In the genomic region with DNA sequence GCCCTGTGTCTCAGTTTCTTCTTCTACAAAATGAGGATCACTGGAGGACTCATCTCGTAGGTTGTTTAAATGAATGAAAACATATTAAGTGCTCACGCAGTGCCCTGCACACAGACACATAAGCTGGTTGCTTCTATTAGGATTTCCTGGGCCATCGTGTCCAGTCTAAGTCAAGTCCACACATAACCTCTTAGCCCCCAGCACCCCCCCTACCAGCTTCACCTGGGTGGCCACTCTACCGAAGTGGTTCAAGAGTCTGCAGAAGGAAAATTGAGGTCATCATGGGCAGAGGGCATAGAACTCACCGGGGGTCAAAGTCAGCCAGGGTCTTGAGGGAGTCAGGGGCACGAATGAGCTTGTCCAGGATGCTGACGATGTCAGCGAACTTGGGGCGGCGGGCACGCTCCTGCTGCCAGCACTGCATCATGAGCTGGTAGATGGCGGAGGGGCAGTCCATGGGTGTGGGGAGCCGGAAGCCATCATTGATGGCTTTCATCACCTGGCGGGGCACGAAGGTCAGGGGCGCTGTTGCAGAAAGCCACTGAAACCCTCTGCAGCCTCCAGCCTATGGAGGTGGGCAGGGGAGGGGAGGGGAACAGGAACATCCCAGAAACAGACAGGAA, we compare ENCODE assay signal across 26 cellular contexts. TPM values are rescaled to one million over a fixed set of nuclear protein-coding genes. Genes with fewer than 3 reads are reported as not detected.
DNase-seq lines count a peak whose midpoint lies in the region; ATAC-seq and TF ChIP-seq lines count a peak whose summit lies in the region.
"Had no signal": no experiment of that assay in that cellular context is flagged by ENCODE, and none has a peak within 500 bp of the region (broad histone marks: within the 10 kb centered on the region; RNA-seq: fewer than 3 reads in every experiment).

No MANE protein-coding gene starts in this region.

- peak overlapping the region; percentile 14; the same call in 1 of the 2 replicates for H3K27ac Mint-ChIP-seq in HFFc6
- peak overlapping the region; percentile 52 for H3K27ac Mint-ChIP-seq in endothelial cell (ENCODE audit: unreplicated experiment)
- H3K27ac Mint-ChIP-seq in type B pancreatic cell, result peak overlapping the region; percentile 53
- H3K27ac Mint-ChIP-seq: CD14-positive monocyte had no signal

- H3K9me3 ChIP-seq in heart left ventricle, result no peaks in the 10 kb centered on the region
- H3K9me3 ChIP-seq: BE2C, MG63, SK-N-SH had no signal

- no peak overlapping the region for H3K4me3 ChIP-seq in heart left ventricle
- H3K4me3 ChIP-seq: MG63, PC-9 had no signal

- H3K36me3 Mint-ChIP-seq in HFFc6 (ENCODE audit: low read depth), result peaks cover 46% of the 10 kb centered on the region; the same call in 1 of the 2 replicates
- peaks cover 45% of the 10 kb centered on the region for H3K36me3 Mint-ChIP-seq in endothelial cell (ENCODE audit: low read depth, unreplicated experiment)
- peaks cover 19% of the 10 kb centered on the region for H3K36me3 Mint-ChIP-seq in type B pancreatic cell
- H3K36me3 Mint-ChIP-seq: CD14-positive monocyte had no signal

- H3K9me3 Mint-ChIP-seq in HFFc6, result no peaks in the 10 kb centered on the region
- H3K9me3 Mint-ChIP-seq in endothelial cell (ENCODE audit: unreplicated experiment), result no peaks in the 10 kb centered on the region
- H3K9me3 Mint-ChIP-seq in type B pancreatic cell, result no peaks in the 10 kb centered on the region
- H3K9me3 Mint-ChIP-seq: H9 had no signal

- no peak for TF ChIP-seq POLR2A in heart left ventricle (IDR thresholded peaks at IDR 0.05)

- DNase-seq in Right ventricle myocardium inferior (ENCODE audit: missing footprints) (peak; percentile 55), heart left ventricle (no peak), HFFc6 (no peak), endothelial cell (ENCODE audit: low spot score) (no peak), type B pancreatic cell (ENCODE audit: extremely low spot score, unreplicated experiment) (no peak), H4 (ENCODE audit: low spot score) (no peak)
- DNase-seq: 8988T, ACHN, BE2C, DMS153, DND-41, H9, IMR-90, KG1, MG63, NCI-H1105 treated with DMSO at 0.1 percent for 48 hours, NCI-H146, NCI-H1930, NCI-H446, NCI-H526, NCI-H82, PC-9, RPMI8226, SK-N-SH had no signal

- WGBS in heart left ventricle, 4 donors, result 91 to 96% (median 93%) methylated on average over 11 to 16 of the region's 16 CpGs

- no peak for TF ChIP-seq CTCF in heart left ventricle (IDR thresholded peaks at IDR 0.05)
- TF ChIP-seq CTCF in HFFc6 (IDR thresholded peaks at IDR 0.05), result no peak
- no peak for TF ChIP-seq CTCF in endothelial cell (IDR thresholded peaks at IDR 0.05; ENCODE audit: unreplicated experiment)
- no peak for TF ChIP-seq CTCF in type B pancreatic cell (conservative IDR thresholded peaks at IDR 0.05)

- H3K4me3 Mint-ChIP-seq in HFFc6, result no peak overlapping the region
- peak overlapping the region; percentile 67 for H3K4me3 Mint-ChIP-seq in endothelial cell (ENCODE audit: unreplicated experiment)
- no peak overlapping the region for H3K4me3 Mint-ChIP-seq in type B pancreatic cell
- H3K4me3 Mint-ChIP-seq: CD14-positive monocyte, H9 had no signal

- peaks cover 0 to 96% (median 85%) of the 10 kb centered on the region in 9 donors for H3K36me3 ChIP-seq in heart left ventricle
- H3K36me3 ChIP-seq: BE2C had no signal

- peaks cover 0 to 51% (median 13%) of the 10 kb centered on the region in 12 donors for H3K4me1 ChIP-seq in heart left ventricle
- H3K4me1 ChIP-seq: BE2C had no signal

- H3K27me3 Mint-ChIP-seq in HFFc6 (ENCODE audit: insufficient read depth) (peaks cover 5% of the 10 kb centered on the region), endothelial cell (ENCODE audit: unreplicated experiment) (peaks cover 5% of the 10 kb centered on the region), type B pancreatic cell (no peaks in the 10 kb centered on the region)

- ATAC-seq in Right ventricle myocardium inferior (no peak), heart left ventricle (no peak), GM19023 (IDR thresholded peaks at IDR 0.05; ENCODE audit: unreplicated experiment) (no peak)

- peaks cover 6% of the 10 kb centered on the region; the same call in 1 of the 2 replicates for H3K4me1 Mint-ChIP-seq in HFFc6 (ENCODE audit: low read depth)
- H3K4me1 Mint-ChIP-seq in endothelial cell (ENCODE audit: unreplicated experiment), result peaks cover 17% of the 10 kb centered on the region
- H3K4me1 Mint-ChIP-seq in type B pancreatic cell (ENCODE audit: unreplicated experiment), result no peaks in the 10 kb centered on the region
- H3K4me1 Mint-ChIP-seq: CD14-positive monocyte, H9 had no signal

- peak overlapping the region in 1 of 12 donors; percentile 31 for H3K27ac ChIP-seq in heart left ventricle
- H3K27ac ChIP-seq: PC-9 had no signal

- intact Hi-C loops in Right ventricle myocardium inferior (cut with DNase I) (loop anchor here (1.0 to 5.0 kb wide), 2 partner anchors 14 to 38 kb away; no protein-coding TSS in a partner anchor), heart left ventricle (cut with DNase I) (loop anchor here in 2 of 10 donors (2.0 to 5.0 kb wide), 2 partner anchors 25 to 38 kb away; no protein-coding TSS in a partner anchor)

- H3K27me3 ChIP-seq in heart left ventricle, result no peaks in the 10 kb centered on the region
- H3K27me3 ChIP-seq: BE2C, MG63 had no signal

RNA-seq across cellular contexts. Expression of a gene that starts 25.8 kb away (rescaled TPM):
- total RNA-seq in Right ventricle myocardium inferior (7.3 TPM), heart left ventricle (10 to 100 TPM in 8 of 9 donors, 1 to 10 TPM in 1; 7.6 to 34.7 (median 14.8) TPM), endothelial cell (ENCODE audit: unreplicated experiment) (109 TPM), type B pancreatic cell (ENCODE audit: low replicate concordance) (40.3 and 77.9 TPM in 2 replicates)
- polyA plus RNA-seq in heart left ventricle, result 10 to 100 TPM in 1 of 2 donors, 1 to 10 TPM in 1; 5.6 to 14.0 TPM
- 100 to 1,000 TPM in 1 of 6 experiments, 10 to 100 TPM in 5; 77.3 to 106 (median 81.2) TPM for total RNA-seq in HFFc6 (2021; fragmentation: NEBNext Ultra II Directional; extraction: Animal tissue kit (Norgen Biotek cat#: 25700))
- total RNA-seq in H4 (2014; rRNA removed; shearing (Covaris generic)), result 10.1 and 14.2 TPM in 2 replicates
- polyA plus RNA-seq: CD14-positive monocyte had no signal

RNA-seq across cellular contexts. Expression of a gene that starts 56.6 kb away (rescaled TPM):
- total RNA-seq in Right ventricle myocardium inferior, result 5.9 TPM
- total RNA-seq in heart left ventricle, result 10 to 100 TPM in 1 of 9 donors, 1 to 10 TPM in 8; 1.2 to 17.8 (median 3.4) TPM
- 1 to 10 TPM; 1.1 to 9.3 TPM for polyA plus RNA-seq in heart left ventricle
- total RNA-seq in HFFc6 (2021; fragmentation: NEBNext Ultra II Directional; extraction: Animal tissue kit (Norgen Biotek cat#: 25700)), result 1 to 10 TPM in 1 of 6 experiments, under 1 TPM in 5; 0.26 to 1.3 (median 0.74) TPM
- total RNA-seq in endothelial cell (ENCODE audit: unreplicated experiment), result 0.56 TPM
- 1.4 and 3.1 TPM in 2 replicates for total RNA-seq in type B pancreatic cell (ENCODE audit: low replicate concordance)
- total RNA-seq in H4 (2014; rRNA removed; shearing (Covaris generic)), result 0.08 and 0.62 TPM in 2 replicates
- polyA plus RNA-seq: CD14-positive monocyte had no signal
